20 cellular contexts compared by ENCODE assay signal in genomic region chrY:8452963-8453362, GRCh38.
A peak's percentile ranks its signal among the peaks of the same experiment; 100 is the strongest.
DNase-seq lines count a peak whose midpoint lies in the region; ATAC-seq and TF ChIP-seq lines count a peak whose summit lies in the region.
"Had no signal": no experiment of that assay in that cellular context is flagged by ENCODE, and none has a peak within 500 bp of the region (broad histone marks: within the 10 kb centered on the region; RNA-seq: fewer than 3 reads in every experiment).

No MANE protein-coding gene starts in this region.

- DNase-seq in activated naive CD4-positive, alpha-beta T cell treated with anti-CD3 and anti-CD28 coated beads, Interleukin-2, amount 50 U/mL, for 72 hours (ENCODE audit: low spot score in 2 of 2): no peak
- DNase-seq in activated naive CD4-positive, alpha-beta T cell treated with anti-CD3 and anti-CD28 coated beads, Interleukin-2, amount 10 ng/mL, durations not matched to agents 7 days and 5 days: no peak
- no peak for DNase-seq in RWPE2 (ENCODE audit: low spot score)
- DNase-seq in epithelial cell of prostate (ENCODE audit: low read depth, low spot score): peak; percentile 34
- no peak for DNase-seq in stimulated activated naive CD8-positive, alpha-beta T cell treated with anti-CD3 and anti-CD28 coated beads, Interleukin-15, Interleukin-2, amounts not matched to agents 100 U/mL and 50 U/mL, for 24 hours
- no peak for DNase-seq in stimulated activated CD4-positive, alpha-beta T cell treated with anti-CD3 and anti-CD28 coated beads, Interleukin-15, amount 100 ng/mL, for 24 hours
- DNase-seq in SKM-1 treated with dmso at 0.1 percent for 144 hours (lab: John Stamatoyannopoulos, UW; ENCODE audit: unreplicated experiment): no peak
- DNase-seq: Calu3; CD8-positive, alpha-beta T cell; DMS53; DND-41; EL; HFFc6 had no signal

- H3K27ac ChIP-seq in RWPE2 (ENCODE audit: poor library complexity, severe bottlenecking): no peak overlapping the region
- H3K27ac ChIP-seq in epithelial cell of prostate: no peak overlapping the region
- H3K27ac ChIP-seq: BLaER1 treated with 17β-estradiol and CSF1 and Interleukin-3, amounts not matched to agents 10 nM and 100 nM had no signal

- no peak overlapping the region for H3K4me3 Mint-ChIP-seq in activated naive CD4-positive, alpha-beta T cell treated with anti-CD3 and anti-CD28 coated beads, Interleukin-2, amount 10 ng/mL, durations not matched to agents 7 days and 5 days
- H3K4me3 Mint-ChIP-seq: B cell; CD8-positive, alpha-beta T cell; HFFc6; IgD-negative memory B cell had no signal

- no peaks in the 10 kb centered on the region for H3K4me1 ChIP-seq in RWPE2 (ENCODE audit: insufficient read depth, poor library complexity, severe bottlenecking)
- H3K4me1 ChIP-seq: BLaER1 treated with 17β-estradiol and CSF1 and Interleukin-3, amounts not matched to agents 10 nM and 100 nM had no signal

- peak; percentile 31 to 90 for ATAC-seq in activated naive CD4-positive, alpha-beta T cell treated with anti-CD3 and anti-CD28 coated beads, Interleukin-2, amount 50 U/mL, for 72 hours
- peak; percentile 90 for ATAC-seq in RWPE2 (ENCODE audit: low read depth)
- ATAC-seq in stimulated activated naive CD8-positive, alpha-beta T cell treated with anti-CD3 and anti-CD28 coated beads, Interleukin-15, Interleukin-2, amounts not matched to agents 100 U/mL and 50 U/mL, for 24 hours: peak; percentile 59
- ATAC-seq in HG03469 (IDR thresholded peaks at IDR 0.05; ENCODE audit: unreplicated experiment): no peak
- ATAC-seq: CD8-positive, alpha-beta T cell; GM12878; HCT116; HepG2 had no signal

- CTCF ChIA-PET in activated naive CD4-positive, alpha-beta T cell treated with anti-CD3 and anti-CD28 coated beads, Interleukin-2, amount 10 ng/mL, durations not matched to agents 7 days and 5 days (lab: Charles Lee): no interaction called here

- H3K9me3 ChIP-seq in RWPE2 (ENCODE audit: severe bottlenecking): no peaks in the 10 kb centered on the region
- H3K9me3 ChIP-seq: BLaER1 treated with 17β-estradiol and CSF1 and Interleukin-3, amounts not matched to agents 10 nM and 100 nM had no signal

- no peaks in the 10 kb centered on the region for H3K4me1 Mint-ChIP-seq in activated naive CD4-positive, alpha-beta T cell treated with anti-CD3 and anti-CD28 coated beads, Interleukin-2, amount 10 ng/mL, durations not matched to agents 7 days and 5 days
- H3K4me1 Mint-ChIP-seq: B cell, IgD-negative memory B cell had no signal

- H3K9me3 Mint-ChIP-seq in activated naive CD4-positive, alpha-beta T cell treated with anti-CD3 and anti-CD28 coated beads, Interleukin-2, amount 50 U/mL, for 72 hours: peaks cover 3 to 5% of the 10 kb centered on the region in 2 donors
- H3K9me3 Mint-ChIP-seq in activated naive CD4-positive, alpha-beta T cell treated with anti-CD3 and anti-CD28 coated beads, Interleukin-2, amount 10 ng/mL, durations not matched to agents 7 days and 5 days: no peaks in the 10 kb centered on the region
- H3K9me3 Mint-ChIP-seq: CD8-positive, alpha-beta T cell; IgD-negative memory B cell had no signal

- TF ChIP-seq CTCF in RWPE2 (IDR thresholded peaks at IDR 0.05; ENCODE audit: poor library complexity, severe bottlenecking): no peak

- H3K27ac Mint-ChIP-seq in activated naive CD4-positive, alpha-beta T cell treated with anti-CD3 and anti-CD28 coated beads, Interleukin-2, amount 50 U/mL, for 72 hours: no peak overlapping the region
- H3K27ac Mint-ChIP-seq in activated naive CD4-positive, alpha-beta T cell treated with anti-CD3 and anti-CD28 coated beads, Interleukin-2, amount 10 ng/mL, durations not matched to agents 7 days and 5 days: no peak overlapping the region
- H3K27ac Mint-ChIP-seq: B cell; CD8-positive, alpha-beta T cell; HFFc6; IgD-negative memory B cell had no signal

- H3K4me3 ChIP-seq in RWPE2 (ENCODE audit: severe bottlenecking): no peak overlapping the region
- H3K4me3 ChIP-seq: BLaER1 treated with 17β-estradiol and CSF1 and Interleukin-3, amounts not matched to agents 10 nM and 100 nM; GM12878 had no signal

- no peaks in the 10 kb centered on the region for H3K36me3 ChIP-seq in RWPE2 (ENCODE audit: low read depth)
- H3K36me3 ChIP-seq: BLaER1 treated with 17β-estradiol and CSF1 and Interleukin-3, amounts not matched to agents 10 nM and 100 nM had no signal

- H3K36me3 Mint-ChIP-seq in activated naive CD4-positive, alpha-beta T cell treated with anti-CD3 and anti-CD28 coated beads, Interleukin-2, amount 50 U/mL, for 72 hours: no peaks in the 10 kb centered on the region
- H3K36me3 Mint-ChIP-seq in activated naive CD4-positive, alpha-beta T cell treated with anti-CD3 and anti-CD28 coated beads, Interleukin-2, amount 10 ng/mL, durations not matched to agents 7 days and 5 days: no peaks in the 10 kb centered on the region
- H3K36me3 Mint-ChIP-seq: CD8-positive, alpha-beta T cell; IgD-negative memory B cell had no signal

- no peaks in the 10 kb centered on the region for H3K27me3 ChIP-seq in RWPE2 (ENCODE audit: insufficient read depth, poor library complexity, severe bottlenecking)
- H3K27me3 ChIP-seq: BLaER1 treated with 17β-estradiol and CSF1 and Interleukin-3, amounts not matched to agents 10 nM and 100 nM had no signal

- H3K27me3 Mint-ChIP-seq in activated naive CD4-positive, alpha-beta T cell treated with anti-CD3 and anti-CD28 coated beads, Interleukin-2, amount 10 ng/mL, durations not matched to agents 7 days and 5 days: no peaks in the 10 kb centered on the region
- H3K27me3 Mint-ChIP-seq: B cell, IgD-negative memory B cell had no signal
